Comparison of ENCODE assay signal across 1 cellular context in genomic region chr6:166241974-166242373, GRCh38.
TF ChIP-seq lines count a peak whose summit lies in the region.

No MANE protein-coding gene starts in this region.

TF ChIP-seq in GM23338, 12 proteins besides CTCF, POLR2A, EP300 and RAD21 (continued from another document):
- TF ChIP-seq, protein P1, sequence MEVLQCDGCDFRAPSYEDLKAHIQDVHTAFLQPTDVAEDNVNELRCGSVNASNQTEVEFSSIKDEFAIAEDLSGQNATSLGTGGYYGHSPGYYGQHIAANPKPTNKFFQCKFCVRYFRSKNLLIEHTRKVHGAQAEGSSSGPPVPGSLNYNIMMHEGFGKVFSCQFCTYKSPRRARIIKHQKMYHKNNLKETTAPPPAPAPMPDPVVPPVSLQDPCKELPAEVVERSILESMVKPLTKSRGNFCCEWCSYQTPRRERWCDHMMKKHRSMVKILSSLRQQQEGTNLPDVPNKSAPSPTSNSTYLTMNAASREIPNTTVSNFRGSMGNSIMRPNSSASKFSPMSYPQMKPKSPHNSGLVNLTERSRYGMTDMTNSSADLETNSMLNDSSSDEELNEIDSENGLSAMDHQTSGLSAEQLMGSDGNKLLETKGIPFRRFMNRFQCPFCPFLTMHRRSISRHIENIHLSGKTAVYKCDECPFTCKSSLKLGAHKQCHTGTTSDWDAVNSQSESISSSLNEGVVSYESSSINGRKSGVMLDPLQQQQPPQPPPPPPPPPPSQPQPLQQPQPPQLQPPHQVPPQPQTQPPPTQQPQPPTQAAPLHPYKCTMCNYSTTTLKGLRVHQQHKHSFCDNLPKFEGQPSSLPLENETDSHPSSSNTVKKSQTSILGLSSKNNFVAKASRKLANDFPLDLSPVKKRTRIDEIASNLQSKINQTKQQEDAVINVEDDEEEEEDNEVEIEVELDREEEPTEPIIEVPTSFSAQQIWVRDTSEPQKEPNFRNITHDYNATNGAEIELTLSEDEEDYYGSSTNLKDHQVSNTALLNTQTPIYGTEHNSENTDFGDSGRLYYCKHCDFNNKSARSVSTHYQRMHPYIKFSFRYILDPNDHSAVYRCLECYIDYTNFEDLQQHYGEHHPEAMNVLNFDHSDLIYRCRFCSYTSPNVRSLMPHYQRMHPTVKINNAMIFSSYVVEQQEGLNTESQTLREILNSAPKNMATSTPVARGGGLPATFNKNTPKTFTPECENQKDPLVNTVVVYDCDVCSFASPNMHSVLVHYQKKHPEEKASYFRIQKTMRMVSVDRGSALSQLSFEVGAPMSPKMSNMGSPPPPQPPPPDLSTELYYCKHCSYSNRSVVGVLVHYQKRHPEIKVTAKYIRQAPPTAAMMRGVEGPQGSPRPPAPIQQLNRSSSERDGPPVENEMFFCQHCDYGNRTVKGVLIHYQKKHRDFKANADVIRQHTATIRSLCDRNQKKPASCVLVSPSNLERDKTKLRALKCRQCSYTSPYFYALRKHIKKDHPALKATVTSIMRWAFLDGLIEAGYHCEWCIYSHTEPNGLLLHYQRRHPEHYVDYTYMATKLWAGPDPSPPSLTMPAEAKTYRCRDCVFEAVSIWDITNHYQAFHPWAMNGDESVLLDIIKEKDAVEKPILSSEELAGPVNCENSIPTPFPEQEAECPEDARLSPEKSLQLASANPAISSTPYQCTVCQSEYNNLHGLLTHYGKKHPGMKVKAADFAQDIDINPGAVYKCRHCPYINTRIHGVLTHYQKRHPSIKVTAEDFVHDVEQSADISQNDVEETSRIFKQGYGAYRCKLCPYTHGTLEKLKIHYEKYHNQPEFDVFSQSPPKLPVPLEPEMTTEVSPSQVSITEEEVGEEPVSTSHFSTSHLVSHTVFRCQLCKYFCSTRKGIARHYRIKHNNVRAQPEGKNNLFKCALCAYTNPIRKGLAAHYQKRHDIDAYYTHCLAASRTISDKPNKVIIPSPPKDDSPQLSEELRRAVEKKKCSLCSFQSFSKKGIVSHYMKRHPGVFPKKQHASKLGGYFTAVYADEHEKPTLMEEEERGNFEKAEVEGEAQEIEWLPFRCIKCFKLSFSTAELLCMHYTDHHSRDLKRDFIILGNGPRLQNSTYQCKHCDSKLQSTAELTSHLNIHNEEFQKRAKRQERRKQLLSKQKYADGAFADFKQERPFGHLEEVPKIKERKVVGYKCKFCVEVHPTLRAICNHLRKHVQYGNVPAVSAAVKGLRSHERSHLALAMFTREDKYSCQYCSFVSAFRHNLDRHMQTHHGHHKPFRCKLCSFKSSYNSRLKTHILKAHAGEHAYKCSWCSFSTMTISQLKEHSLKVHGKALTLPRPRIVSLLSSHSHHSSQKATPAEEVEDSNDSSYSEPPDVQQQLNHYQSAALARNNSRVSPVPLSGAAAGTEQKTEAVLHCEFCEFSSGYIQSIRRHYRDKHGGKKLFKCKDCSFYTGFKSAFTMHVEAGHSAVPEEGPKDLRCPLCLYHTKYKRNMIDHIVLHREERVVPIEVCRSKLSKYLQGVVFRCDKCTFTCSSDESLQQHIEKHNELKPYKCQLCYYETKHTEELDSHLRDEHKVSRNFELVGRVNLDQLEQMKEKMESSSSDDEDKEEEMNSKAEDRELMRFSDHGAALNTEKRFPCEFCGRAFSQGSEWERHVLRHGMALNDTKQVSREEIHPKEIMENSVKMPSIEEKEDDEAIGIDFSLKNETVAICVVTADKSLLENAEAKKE (CRISPR knock-in tag; IDR thresholded peaks at IDR 0.05), result no peak
- TF ChIP-seq ZNF114 (CRISPR knock-in tag; IDR thresholded peaks at IDR 0.05) (no peak), EZH2 (IDR thresholded peaks at IDR 0.05; ENCODE audit: low read depth, unreplicated experiment) (no peak), EZH2phosphoT487 (IDR thresholded peaks at IDR 0.05; ENCODE audit: unreplicated experiment) (no peak)
